28 cellular contexts compared by ENCODE assay signal in genomic region chr10:12287772-12288171, GRCh38.
"Had no signal": no experiment of that assay in that cellular context is flagged by ENCODE, and none has a peak within 500 bp of the region (broad histone marks: within the 10 kb centered on the region; RNA-seq: fewer than 3 reads in every experiment).

No MANE protein-coding gene starts in this region.

- H2AFZ ChIP-seq: hepatocyte, neural progenitor cell, parathyroid adenoma had no signal

- H3K27ac Mint-ChIP-seq: mesothelial cell of epicardium; natural killer cell; nephron progenitor cell; neural progenitor cell; stimulated activated naive B cell treated with anti-CD40 and anti-IgM and Interleukin-4, amounts not matched to agents 10 μg/mL and 1 μg/mL and 100 μg/mL, for 72 hours; stimulated activated naive CD8-positive, alpha-beta T cell treated with anti-CD3 and anti-CD28 coated beads, Interleukin-15, Interleukin-2, amounts not matched to agents 100 ng/mL and 50 ng/mL, for 24 hours had no signal

- H3K4me1 Mint-ChIP-seq: mesothelial cell of epicardium, naive B cell, natural killer cell, nephron progenitor cell, neural progenitor cell had no signal

- H3K36me3 ChIP-seq: heart right ventricle, left lung, lower lobe of right lung, neural progenitor cell, neutrophil, suprapubic skin, thoracic aorta, tibial artery, upper lobe of left lung, vagina had no signal

- H3K36me3 Mint-ChIP-seq: mesothelial cell of epicardium; naive B cell; natural killer cell; neural progenitor cell; stimulated activated naive B cell treated with anti-CD40 and anti-IgM and Interleukin-4, amounts not matched to agents 10 μg/mL and 1 μg/mL and 100 μg/mL, for 72 hours had no signal

- DNase-seq: heart right ventricle; left lung; lower lobe of right lung; mesendoderm; naive B cell; natural killer cell; nephron progenitor cell; occipital lobe; right cardiac atrium; stimulated activated CD4-positive, alpha-beta T cell treated with anti-CD3 and anti-CD28 coated beads, Interleukin-12 subunit alpha, Interleukin-12 subunit beta, amount 100 ng/mL, for 4 hours; stimulated activated CD4-positive, alpha-beta T cell treated with anti-CD3 and anti-CD28 coated beads, Interleukin-15, amount 100 ng/mL, for 24 hours; stimulated activated CD4-positive, alpha-beta T cell treated with anti-CD3 and anti-CD28 coated beads, Interleukin-2, amount 100 ng/mL, for 24 hours; stimulated activated CD4-positive, alpha-beta T cell treated with anti-CD3 and anti-CD28 coated beads, Interleukin-4, amount 100 ng/mL, for 24 hours; stimulated activated CD8-positive, alpha-beta memory T cell treated with anti-CD3 and anti-CD28 coated beads, Interleukin-4, amount 100 ng/mL, for 48 hours; stimulated activated naive B cell treated with anti-CD40 and anti-IgM and Interleukin-4, amounts not matched to agents 10 μg/mL and 1 μg/mL and 100 μg/mL, for 72 hours; tibial artery; upper lobe of left lung had no signal

- H3K79me2 ChIP-seq: hepatocyte, parathyroid adenoma had no signal

- H3K4me3 Mint-ChIP-seq: mesothelial cell of epicardium; naive B cell; natural killer cell; nephron progenitor cell; neural progenitor cell; stimulated activated naive B cell treated with anti-CD40 and anti-IgM and Interleukin-4, amounts not matched to agents 10 μg/mL and 1 μg/mL and 100 μg/mL, for 72 hours; stimulated activated naive CD8-positive, alpha-beta T cell treated with anti-CD3 and anti-CD28 coated beads, Interleukin-15, Interleukin-2, amounts not matched to agents 100 ng/mL and 50 ng/mL, for 24 hours had no signal

- H3K4me3 ChIP-seq: heart right ventricle, hepatocyte, left lung, lower lobe of right lung, neural progenitor cell, skin epidermis, suprapubic skin, thoracic aorta, tibial artery, upper lobe of left lung, vagina had no signal

- H3K9me3 Mint-ChIP-seq: natural killer cell; stimulated activated naive B cell treated with anti-CD40 and anti-IgM and Interleukin-4, amounts not matched to agents 10 μg/mL and 1 μg/mL and 100 μg/mL, for 72 hours had no signal

- H3K9ac ChIP-seq: neural progenitor cell, parathyroid adenoma had no signal

- H3K27ac ChIP-seq: heart right ventricle, hepatocyte, left lung, lower lobe of right lung, neural progenitor cell, neutrophil, parathyroid adenoma, suprapubic skin, thoracic aorta, tibial artery, upper lobe of left lung, vagina had no signal

- ATAC-seq: heart right ventricle; left lung; lower lobe of right lung; natural killer cell; right cardiac atrium; sciatic nerve; stimulated activated naive B cell treated with anti-CD40 and anti-IgM and Interleukin-4, amounts not matched to agents 10 μg/mL and 1 μg/mL and 100 μg/mL, for 72 hours had no signal

- H3K4me1 ChIP-seq: heart right ventricle, left lung, lower lobe of right lung, neural progenitor cell, parathyroid adenoma, suprapubic skin, tibial artery, upper lobe of left lung, vagina had no signal

- H3K27me3 ChIP-seq: heart right ventricle, hepatocyte, left lung, neural progenitor cell, neutrophil, suprapubic skin, tibial artery, upper lobe of left lung, vagina had no signal

- H3K9me3 ChIP-seq: heart right ventricle, left lung, lower lobe of right lung, neutrophil, suprapubic skin, thoracic aorta, tibial artery, upper lobe of left lung, vagina had no signal

- H3K4me2 ChIP-seq: hepatocyte, neural progenitor cell had no signal

- H3K27me3 Mint-ChIP-seq: naive B cell; stimulated activated naive B cell treated with anti-CD40 and anti-IgM and Interleukin-4, amounts not matched to agents 10 μg/mL and 1 μg/mL and 100 μg/mL, for 72 hours; stimulated activated naive CD8-positive, alpha-beta T cell treated with anti-CD3 and anti-CD28 coated beads, Interleukin-15, Interleukin-2, amounts not matched to agents 100 ng/mL and 50 ng/mL, for 24 hours had no signal
